Comparison of ENCODE assay signal across 1 cellular context in the genomic region with DNA sequence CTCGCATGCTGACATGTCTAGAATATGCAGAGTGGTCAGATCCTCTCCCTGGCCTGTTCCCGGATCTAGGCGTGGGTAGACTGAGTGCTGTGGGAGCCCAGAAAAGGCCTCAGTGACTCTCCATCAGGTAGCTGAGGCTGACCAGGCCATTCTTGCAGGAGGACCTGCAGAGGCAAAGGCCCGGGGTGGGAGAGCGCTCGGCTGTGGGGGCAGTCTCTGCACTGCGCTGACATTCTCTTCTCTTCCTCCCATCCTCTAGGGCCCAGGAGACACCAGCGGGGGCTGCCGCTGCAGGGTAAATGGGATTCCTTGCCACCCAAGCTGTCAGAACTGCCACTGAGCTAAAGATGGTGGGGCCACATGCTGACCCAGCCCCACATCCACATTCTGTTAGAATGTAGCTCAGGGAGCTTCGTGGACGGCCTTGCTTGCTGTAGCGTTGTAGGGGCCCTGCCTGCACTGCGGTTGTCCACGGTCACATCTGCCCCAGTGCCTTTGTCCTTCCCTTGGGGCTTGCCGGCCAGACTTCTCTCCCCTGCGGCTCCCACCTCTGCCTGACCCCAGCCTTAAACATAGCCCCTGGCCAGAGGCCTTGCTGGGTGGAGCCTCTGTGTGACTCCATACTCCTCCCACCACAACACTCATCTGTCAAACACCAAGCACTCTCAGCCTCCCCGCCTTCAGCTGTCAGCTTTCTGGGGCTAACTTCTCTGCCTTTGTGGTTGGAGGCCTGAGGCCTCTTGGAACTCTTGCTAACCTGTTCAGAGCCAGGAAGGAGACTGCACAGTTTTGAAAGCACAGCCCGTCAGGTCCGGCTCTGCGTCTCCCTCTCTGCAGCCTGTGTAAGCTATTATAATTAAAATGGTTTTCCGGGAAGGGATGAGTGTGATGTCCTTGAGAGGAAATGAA.
TF ChIP-seq lines count a peak whose summit lies in the region.

No MANE protein-coding gene starts in this region.

TF ChIP-seq in HepG2, 621 proteins besides CTCF, POLR2A, EP300 and RAD21 (continues in another document):
- TF ChIP-seq, protein P1, sequence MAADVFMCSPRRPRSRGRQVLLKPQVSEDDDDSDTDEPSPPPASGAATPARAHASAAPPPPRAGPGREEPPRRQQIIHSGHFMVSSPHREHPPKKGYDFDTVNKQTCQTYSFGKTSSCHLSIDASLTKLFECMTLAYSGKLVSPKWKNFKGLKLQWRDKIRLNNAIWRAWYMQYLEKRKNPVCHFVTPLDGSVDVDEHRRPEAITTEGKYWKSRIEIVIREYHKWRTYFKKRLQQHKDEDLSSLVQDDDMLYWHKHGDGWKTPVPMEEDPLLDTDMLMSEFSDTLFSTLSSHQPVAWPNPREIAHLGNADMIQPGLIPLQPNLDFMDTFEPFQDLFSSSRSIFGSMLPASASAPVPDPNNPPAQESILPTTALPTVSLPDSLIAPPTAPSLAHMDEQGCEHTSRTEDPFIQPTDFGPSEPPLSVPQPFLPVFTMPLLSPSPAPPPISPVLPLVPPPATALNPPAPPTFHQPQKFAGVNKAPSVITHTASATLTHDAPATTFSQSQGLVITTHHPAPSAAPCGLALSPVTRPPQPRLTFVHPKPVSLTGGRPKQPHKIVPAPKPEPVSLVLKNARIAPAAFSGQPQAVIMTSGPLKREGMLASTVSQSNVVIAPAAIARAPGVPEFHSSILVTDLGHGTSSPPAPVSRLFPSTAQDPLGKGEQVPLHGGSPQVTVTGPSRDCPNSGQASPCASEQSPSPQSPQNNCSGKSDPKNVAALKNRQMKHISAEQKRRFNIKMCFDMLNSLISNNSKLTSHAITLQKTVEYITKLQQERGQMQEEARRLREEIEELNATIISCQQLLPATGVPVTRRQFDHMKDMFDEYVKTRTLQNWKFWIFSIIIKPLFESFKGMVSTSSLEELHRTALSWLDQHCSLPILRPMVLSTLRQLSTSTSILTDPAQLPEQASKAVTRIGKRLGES (CRISPR knock-in tag; IDR thresholded peaks at IDR 0.05; ENCODE audit: borderline replicate concordance) = no peak
- TF ChIP-seq GABPA (IDR thresholded peaks at IDR 0.05; ENCODE audit: low read depth, low read length) = no peak
- TF ChIP-seq GABPA (CRISPR knock-in tag; IDR thresholded peaks at IDR 0.05; ENCODE audit: low read depth) = no peak
- TF ChIP-seq ZC3H4 (CRISPR knock-in tag; IDR thresholded peaks at IDR 0.05; ENCODE audit: borderline replicate concordance) = no peak
- TF ChIP-seq, protein P2, sequence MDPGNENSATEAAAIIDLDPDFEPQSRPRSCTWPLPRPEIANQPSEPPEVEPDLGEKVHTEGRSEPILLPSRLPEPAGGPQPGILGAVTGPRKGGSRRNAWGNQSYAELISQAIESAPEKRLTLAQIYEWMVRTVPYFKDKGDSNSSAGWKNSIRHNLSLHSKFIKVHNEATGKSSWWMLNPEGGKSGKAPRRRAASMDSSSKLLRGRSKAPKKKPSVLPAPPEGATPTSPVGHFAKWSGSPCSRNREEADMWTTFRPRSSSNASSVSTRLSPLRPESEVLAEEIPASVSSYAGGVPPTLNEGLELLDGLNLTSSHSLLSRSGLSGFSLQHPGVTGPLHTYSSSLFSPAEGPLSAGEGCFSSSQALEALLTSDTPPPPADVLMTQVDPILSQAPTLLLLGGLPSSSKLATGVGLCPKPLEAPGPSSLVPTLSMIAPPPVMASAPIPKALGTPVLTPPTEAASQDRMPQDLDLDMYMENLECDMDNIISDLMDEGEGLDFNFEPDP (CRISPR knock-in tag; conservative IDR thresholded peaks at IDR 0.05) = 0 out of 2 replicates have a peak, but pooled peaks have one; percentile 64
- no peak for TF ChIP-seq ZNF431 (CRISPR knock-in tag; IDR thresholded peaks at IDR 0.05; ENCODE audit: borderline replicate concordance, low read depth)
- no peak for TF ChIP-seq ZNF737 (CRISPR knock-in tag; IDR thresholded peaks at IDR 0.05; ENCODE audit: borderline replicate concordance)
- TF ChIP-seq SRSF1 (optimal IDR thresholded peaks at IDR 0.05; ENCODE audit: low read depth, low read length) = no peak
- TF ChIP-seq NFIB (CRISPR knock-in tag; IDR thresholded peaks at IDR 0.05; ENCODE audit: borderline replicate concordance) = no peak
- TF ChIP-seq ATF1 (CRISPR knock-in tag; IDR thresholded peaks at IDR 0.05) = no peak
- no peak for TF ChIP-seq ZFP82 (CRISPR knock-in tag; IDR thresholded peaks at IDR 0.05; ENCODE audit: borderline replicate concordance)
- 0 out of 2 replicates have a peak, but pooled peaks have one; percentile 9 for TF ChIP-seq ZNF225 (CRISPR knock-in tag; IDR thresholded peaks at IDR 0.05)
- no peak; the same call in 1 of the 2 replicates for TF ChIP-seq KDM2A (CRISPR knock-in tag; IDR thresholded peaks at IDR 0.05; ENCODE audit: borderline replicate concordance, low read depth)
- TF ChIP-seq, protein P3, sequence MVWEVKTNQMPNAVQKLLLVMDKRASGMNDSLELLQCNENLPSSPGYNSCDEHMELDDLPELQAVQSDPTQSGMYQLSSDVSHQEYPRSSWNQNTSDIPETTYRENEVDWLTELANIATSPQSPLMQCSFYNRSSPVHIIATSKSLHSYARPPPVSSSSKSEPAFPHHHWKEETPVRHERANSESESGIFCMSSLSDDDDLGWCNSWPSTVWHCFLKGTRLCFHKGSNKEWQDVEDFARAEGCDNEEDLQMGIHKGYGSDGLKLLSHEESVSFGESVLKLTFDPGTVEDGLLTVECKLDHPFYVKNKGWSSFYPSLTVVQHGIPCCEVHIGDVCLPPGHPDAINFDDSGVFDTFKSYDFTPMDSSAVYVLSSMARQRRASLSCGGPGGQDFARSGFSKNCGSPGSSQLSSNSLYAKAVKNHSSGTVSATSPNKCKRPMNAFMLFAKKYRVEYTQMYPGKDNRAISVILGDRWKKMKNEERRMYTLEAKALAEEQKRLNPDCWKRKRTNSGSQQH (CRISPR knock-in tag; IDR thresholded peaks at IDR 0.05; ENCODE audit: low read depth) = no peak
- no peak for TF ChIP-seq ZFP37 (CRISPR knock-in tag; IDR thresholded peaks at IDR 0.05; ENCODE audit: borderline replicate concordance)
- no peak for TF ChIP-seq ETV5 (CRISPR knock-in tag; IDR thresholded peaks at IDR 0.05; ENCODE audit: borderline replicate concordance)
- TF ChIP-seq ZBTB42 (CRISPR knock-in tag; IDR thresholded peaks at IDR 0.05) = no peak
- no peak for TF ChIP-seq ZNF12 (CRISPR knock-in tag; IDR thresholded peaks at IDR 0.05)
- TF ChIP-seq ZNF614 (CRISPR knock-in tag; IDR thresholded peaks at IDR 0.05; ENCODE audit: borderline replicate concordance) = no peak
- TF ChIP-seq TOPORS (CRISPR knock-in tag; IDR thresholded peaks at IDR 0.05) = no peak
- TF ChIP-seq ZNF660 (CRISPR knock-in tag; IDR thresholded peaks at IDR 0.05; ENCODE audit: borderline replicate concordance, low read depth) = no peak
- TF ChIP-seq, protein P4, sequence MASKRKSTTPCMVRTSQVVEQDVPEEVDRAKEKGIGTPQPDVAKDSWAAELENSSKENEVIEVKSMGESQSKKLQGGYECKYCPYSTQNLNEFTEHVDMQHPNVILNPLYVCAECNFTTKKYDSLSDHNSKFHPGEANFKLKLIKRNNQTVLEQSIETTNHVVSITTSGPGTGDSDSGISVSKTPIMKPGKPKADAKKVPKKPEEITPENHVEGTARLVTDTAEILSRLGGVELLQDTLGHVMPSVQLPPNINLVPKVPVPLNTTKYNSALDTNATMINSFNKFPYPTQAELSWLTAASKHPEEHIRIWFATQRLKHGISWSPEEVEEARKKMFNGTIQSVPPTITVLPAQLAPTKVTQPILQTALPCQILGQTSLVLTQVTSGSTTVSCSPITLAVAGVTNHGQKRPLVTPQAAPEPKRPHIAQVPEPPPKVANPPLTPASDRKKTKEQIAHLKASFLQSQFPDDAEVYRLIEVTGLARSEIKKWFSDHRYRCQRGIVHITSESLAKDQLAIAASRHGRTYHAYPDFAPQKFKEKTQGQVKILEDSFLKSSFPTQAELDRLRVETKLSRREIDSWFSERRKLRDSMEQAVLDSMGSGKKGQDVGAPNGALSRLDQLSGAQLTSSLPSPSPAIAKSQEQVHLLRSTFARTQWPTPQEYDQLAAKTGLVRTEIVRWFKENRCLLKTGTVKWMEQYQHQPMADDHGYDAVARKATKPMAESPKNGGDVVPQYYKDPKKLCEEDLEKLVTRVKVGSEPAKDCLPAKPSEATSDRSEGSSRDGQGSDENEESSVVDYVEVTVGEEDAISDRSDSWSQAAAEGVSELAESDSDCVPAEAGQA (IDR thresholded peaks at IDR 0.05; ENCODE audit: low read depth) = no peak
- TF ChIP-seq, protein P4 (CRISPR knock-in tag; IDR thresholded peaks at IDR 0.05; ENCODE audit: borderline replicate concordance) = no peak
- TF ChIP-seq RBM22 (optimal IDR thresholded peaks at IDR 0.05; ENCODE audit: low read length) = no peak
- TF ChIP-seq ZNF367 (CRISPR knock-in tag; IDR thresholded peaks at IDR 0.05; ENCODE audit: borderline replicate concordance) = no peak
- TF ChIP-seq, protein P5, sequence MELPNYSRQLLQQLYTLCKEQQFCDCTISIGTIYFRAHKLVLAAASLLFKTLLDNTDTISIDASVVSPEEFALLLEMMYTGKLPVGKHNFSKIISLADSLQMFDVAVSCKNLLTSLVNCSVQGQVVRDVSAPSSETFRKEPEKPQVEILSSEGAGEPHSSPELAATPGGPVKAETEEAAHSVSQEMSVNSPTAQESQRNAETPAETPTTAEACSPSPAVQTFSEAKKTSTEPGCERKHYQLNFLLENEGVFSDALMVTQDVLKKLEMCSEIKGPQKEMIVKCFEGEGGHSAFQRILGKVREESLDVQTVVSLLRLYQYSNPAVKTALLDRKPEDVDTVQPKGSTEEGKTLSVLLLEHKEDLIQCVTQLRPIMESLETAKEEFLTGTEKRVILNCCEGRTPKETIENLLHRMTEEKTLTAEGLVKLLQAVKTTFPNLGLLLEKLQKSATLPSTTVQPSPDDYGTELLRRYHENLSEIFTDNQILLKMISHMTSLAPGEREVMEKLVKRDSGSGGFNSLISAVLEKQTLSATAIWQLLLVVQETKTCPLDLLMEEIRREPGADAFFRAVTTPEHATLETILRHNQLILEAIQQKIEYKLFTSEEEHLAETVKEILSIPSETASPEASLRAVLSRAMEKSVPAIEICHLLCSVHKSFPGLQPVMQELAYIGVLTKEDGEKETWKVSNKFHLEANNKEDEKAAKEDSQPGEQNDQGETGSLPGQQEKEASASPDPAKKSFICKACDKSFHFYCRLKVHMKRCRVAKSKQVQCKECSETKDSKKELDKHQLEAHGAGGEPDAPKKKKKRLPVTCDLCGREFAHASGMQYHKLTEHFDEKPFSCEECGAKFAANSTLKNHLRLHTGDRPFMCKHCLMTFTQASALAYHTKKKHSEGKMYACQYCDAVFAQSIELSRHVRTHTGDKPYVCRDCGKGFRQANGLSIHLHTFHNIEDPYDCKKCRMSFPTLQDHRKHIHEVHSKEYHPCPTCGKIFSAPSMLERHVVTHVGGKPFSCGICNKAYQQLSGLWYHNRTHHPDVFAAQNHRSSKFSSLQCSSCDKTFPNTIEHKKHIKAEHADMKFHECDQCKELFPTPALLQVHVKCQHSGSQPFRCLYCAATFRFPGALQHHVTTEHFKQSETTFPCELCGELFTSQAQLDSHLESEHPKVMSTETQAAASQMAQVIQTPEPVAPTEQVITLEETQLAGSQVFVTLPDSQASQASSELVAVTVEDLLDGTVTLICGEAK (IDR thresholded peaks at IDR 0.05) = no peak
- TF ChIP-seq, protein P5 (CRISPR knock-in tag; IDR thresholded peaks at IDR 0.05) = no peak
- TF ChIP-seq, protein P6, sequence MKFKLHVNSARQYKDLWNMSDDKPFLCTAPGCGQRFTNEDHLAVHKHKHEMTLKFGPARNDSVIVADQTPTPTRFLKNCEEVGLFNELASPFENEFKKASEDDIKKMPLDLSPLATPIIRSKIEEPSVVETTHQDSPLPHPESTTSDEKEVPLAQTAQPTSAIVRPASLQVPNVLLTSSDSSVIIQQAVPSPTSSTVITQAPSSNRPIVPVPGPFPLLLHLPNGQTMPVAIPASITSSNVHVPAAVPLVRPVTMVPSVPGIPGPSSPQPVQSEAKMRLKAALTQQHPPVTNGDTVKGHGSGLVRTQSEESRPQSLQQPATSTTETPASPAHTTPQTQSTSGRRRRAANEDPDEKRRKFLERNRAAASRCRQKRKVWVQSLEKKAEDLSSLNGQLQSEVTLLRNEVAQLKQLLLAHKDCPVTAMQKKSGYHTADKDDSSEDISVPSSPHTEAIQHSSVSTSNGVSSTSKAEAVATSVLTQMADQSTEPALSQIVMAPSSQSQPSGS (CRISPR knock-in tag; IDR thresholded peaks at IDR 0.05) = no peak
- no peak for TF ChIP-seq PHF8 (CRISPR knock-in tag; IDR thresholded peaks at IDR 0.05)
